ENCODE assay signal across 8 cellular contexts in genomic region chr15:59528965-59529402, GRCh38.
A peak's percentile ranks its signal among the peaks of the same experiment; 100 is the strongest.
DNase-seq lines count a peak whose midpoint lies in the region; ATAC-seq, FAIRE-seq and TF ChIP-seq lines count a peak whose summit lies in the region.

No MANE protein-coding gene starts in this region.

- ATAC-seq in HG02798 (IDR thresholded peaks at IDR 0.05; ENCODE audit: poor library complexity, unreplicated experiment) (peak; percentile 65), HG03025 (IDR thresholded peaks at IDR 0.05; ENCODE audit: low FRiP score, unreplicated experiment) (no peak)

- DNase-seq in CMK (ENCODE audit: low read depth) (peak; percentile 17), NCI-H446 treated with DMSO at 0.1 percent for 48 hours (lab: John Stamatoyannopoulos, UW) (peak; percentile 40), caudate nucleus (lab: John Stamatoyannopoulos, UW) (peak; percentile 29 to 93 (median 69)), kidney (peak; percentile 84)
- DNase-seq in activated CD4-positive, CD25-positive, alpha-beta regulatory T cell treated with anti-CD3 and anti-CD28 coated beads, Interleukin-2, amount 50 U/mL, for 16 hours (ENCODE audit: low read depth, low spot score): peak; percentile 50
- DNase-seq in stimulated activated CD4-positive, alpha-beta T cell treated with anti-CD3 and anti-CD28 coated beads, Interleukin-1b, Interleukin-23, amount 100 ng/mL, for 4 hours (ENCODE audit: low read depth in 2 of 2): peak; percentile 28 to 65

- H3K9ac ChIP-seq in kidney (ENCODE audit: low read length in 2 of 2): no peak overlapping the region

- H3K9me3 ChIP-seq in kidney (ENCODE audit: control insufficient read depth in 1 of 2, low read length in 2 of 2): no peaks in the 10 kb centered on the region

- H3K4me1 ChIP-seq in kidney (ENCODE audit: control insufficient read depth in 1 of 2, insufficient read depth in 1 of 2, low read depth in 1 of 2, low read length in 2 of 2): no peaks in the 10 kb centered on the region

- peak; percentile 47 for FAIRE-seq in kidney (lab: Jason Lieb, UNC)

- H3K36me3 ChIP-seq in kidney (ENCODE audit: control insufficient read depth in 1 of 2, insufficient read depth in 2 of 2, low read length in 2 of 2): no peaks in the 10 kb centered on the region

- H3K27ac ChIP-seq in caudate nucleus (ENCODE audit: low read depth, low read length): no peak overlapping the region
- no peak overlapping the region for H3K27ac ChIP-seq in kidney (ENCODE audit: low read depth in 2 of 2, low read length in 2 of 2)

- H3K4me3 ChIP-seq in kidney (ENCODE audit: low read length in 2 of 2): no peak overlapping the region

- TF ChIP-seq CTCF in kidney (IDR thresholded peaks at IDR 0.05; ENCODE audit: borderline replicate concordance, extremely low read depth, insufficient read depth): peak; percentile 80

- intact Hi-C loops in kidney (cut with DNase I): no loop called here

Comparison
In these comparisons a context has a peak if more than half of its experiments do, and no peak if none do; other contexts are left out.
1. DNase-seq: peak in every context shown above with its lines; median percentile 84 in kidney; 69 in caudate nucleus; 50 in activated CD4-positive, CD25-positive, alpha-beta regulatory T cell treated with anti-CD3 and anti-CD28 coated beads, Interleukin-2, amount 50 U/mL, for 16 hours; 46 in stimulated activated CD4-positive, alpha-beta T cell treated with anti-CD3 and anti-CD28 coated beads, Interleukin-1b, Interleukin-23, amount 100 ng/mL, for 4 hours; 40 in NCI-H446 treated with DMSO at 0.1 percent for 48 hours; 17 in CMK.